ENCODE assay signal across 8 cellular contexts in the genomic region with DNA sequence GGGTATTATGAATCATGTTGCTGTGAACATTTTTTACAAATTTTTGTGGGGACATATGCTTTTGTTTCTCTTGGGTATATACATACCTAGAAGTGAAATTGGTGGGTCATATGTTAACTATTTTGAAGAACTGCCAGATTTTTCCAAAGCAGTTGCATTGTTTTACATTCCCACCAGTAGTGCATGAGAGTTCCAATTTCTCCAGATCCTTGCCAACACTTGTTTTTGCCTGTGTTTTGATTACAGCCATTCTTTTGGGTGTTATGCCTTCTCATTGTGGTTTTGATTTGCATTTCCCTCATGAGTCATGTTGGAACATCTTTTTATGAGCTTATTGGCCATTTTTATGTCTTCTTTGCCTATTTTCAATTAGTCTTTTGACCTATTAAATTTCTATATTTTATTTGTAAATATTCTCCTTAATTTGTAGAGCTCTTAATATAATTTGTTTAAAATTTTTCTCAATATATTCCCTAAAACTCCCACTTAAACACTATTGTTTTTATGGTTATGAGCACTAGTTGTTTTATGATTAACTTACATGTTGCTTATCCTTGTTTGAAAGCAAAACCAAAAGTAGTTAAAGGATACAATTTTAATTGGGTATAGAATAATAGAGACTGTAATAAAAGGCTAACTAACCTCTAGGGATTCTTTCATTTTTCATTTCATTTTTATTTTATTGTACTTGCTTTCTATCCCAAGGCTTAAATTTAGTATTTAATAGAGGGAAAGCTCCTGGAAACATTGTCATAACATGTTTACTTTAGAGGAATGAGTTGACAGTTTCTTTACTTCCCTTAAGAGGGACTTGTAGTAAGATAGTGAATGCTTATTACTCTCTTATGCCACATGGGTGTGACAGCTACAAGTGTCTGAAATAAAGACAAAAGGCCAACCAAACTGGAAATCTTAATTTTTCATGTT. TPM values are rescaled to one million over a fixed set of nuclear protein-coding genes. Genes with fewer than 3 reads are reported as not detected.
A peak's percentile ranks its signal among the peaks of the same experiment; 100 is the strongest.
DNase-seq lines count a peak whose midpoint lies in the region; ATAC-seq and TF ChIP-seq lines count a peak whose summit lies in the region.

No MANE protein-coding gene starts in this region.

- no peaks in the 10 kb centered on the region for H3K9me3 ChIP-seq in Karpas-422 (ENCODE audit: low read length)
- no peaks in the 10 kb centered on the region for H3K9me3 ChIP-seq in Peyer's patch
- H3K9me3 ChIP-seq in esophagus muscularis mucosa: no peaks in the 10 kb centered on the region

- in situ Hi-C loops in GM13977 (cut with MboI; ENCODE audit: low pct_unique_long_range_greater_than_20kb, low sequenced_read_pairs, unreplicated experiment): no loop called here

- peaks cover 58% of the 10 kb centered on the region for H3K4me1 ChIP-seq in Karpas-422 (ENCODE audit: low read length)
- peaks cover 0 to 44% (median 8%) of the 10 kb centered on the region in 4 donors for H3K4me1 ChIP-seq in Peyer's patch
- peaks cover 34 to 79% (median 68%) of the 10 kb centered on the region in 4 donors for H3K4me1 ChIP-seq in esophagus muscularis mucosa

- H3K9me3 Mint-ChIP-seq in CD14-positive monocyte: no peaks in the 10 kb centered on the region
- no peaks in the 10 kb centered on the region for H3K9me3 Mint-ChIP-seq in activated naive CD8-positive, alpha-beta T cell treated with anti-CD3 and anti-CD28 coated beads, Interleukin-2, amount 10 ng/mL, durations not matched to agents 7 days and 5 days

- no peak for TF ChIP-seq CTCF in CD14-positive monocyte (IDR thresholded peaks at IDR 0.05)
- TF ChIP-seq CTCF in Peyer's patch (IDR thresholded peaks at IDR 0.05): no peak
- TF ChIP-seq CTCF in GM10266 (IDR thresholded peaks at IDR 0.05; ENCODE audit: control insufficient read depth, insufficient read depth, low read depth, missing control alignments): no peak
- no peak for TF ChIP-seq CTCF in GM13977 (IDR thresholded peaks at IDR 0.05; ENCODE audit: extremely low read depth, insufficient read depth, missing control alignments)
- no peak for TF ChIP-seq CTCF in esophagus muscularis mucosa (IDR thresholded peaks at IDR 0.05)

- H3K27me3 Mint-ChIP-seq in CD14-positive monocyte (ENCODE audit: low read depth in 3 of 3): no peaks in the 10 kb centered on the region
- no peaks in the 10 kb centered on the region for H3K27me3 Mint-ChIP-seq in activated naive CD8-positive, alpha-beta T cell treated with anti-CD3 and anti-CD28 coated beads, Interleukin-2, amount 10 ng/mL, durations not matched to agents 7 days and 5 days

- TF ChIP-seq EP300 in esophagus muscularis mucosa (IDR thresholded peaks at IDR 0.05): no peak

- no peak for ATAC-seq in activated naive CD8-positive, alpha-beta T cell treated with anti-CD3 and anti-CD28 coated beads, Interleukin-2, amount 10 ng/mL, durations not matched to agents 7 days and 5 days (ENCODE audit: low read depth)

- peaks cover 19 to 29% of the 10 kb centered on the region in 2 donors for H3K36me3 Mint-ChIP-seq in CD14-positive monocyte
- H3K36me3 Mint-ChIP-seq in activated naive CD8-positive, alpha-beta T cell treated with anti-CD3 and anti-CD28 coated beads, Interleukin-2, amount 10 ng/mL, durations not matched to agents 7 days and 5 days: peaks cover 21% of the 10 kb centered on the region

- no peaks in the 10 kb centered on the region for H4K20me1 ChIP-seq in Karpas-422 (ENCODE audit: insufficient read depth, low read depth, low read length)

- H3K36me3 ChIP-seq in Karpas-422 (ENCODE audit: insufficient read depth, low read length) (peaks cover 31% of the 10 kb centered on the region), Peyer's patch (peaks cover 0 to 8% (median 0%) of the 10 kb centered on the region in 3 donors), esophagus muscularis mucosa (peaks cover 0 to 8% (median 3%) of the 10 kb centered on the region in 4 donors)

- peaks cover 49% of the 10 kb centered on the region for H3K4me1 Mint-ChIP-seq in CD14-positive monocyte
- peaks cover 44% of the 10 kb centered on the region for H3K4me1 Mint-ChIP-seq in activated naive CD8-positive, alpha-beta T cell treated with anti-CD3 and anti-CD28 coated beads, Interleukin-2, amount 10 ng/mL, durations not matched to agents 7 days and 5 days

- H2AFZ ChIP-seq in Karpas-422 (ENCODE audit: low read length): no peak overlapping the region

- peak overlapping the region; percentile 87 to 95 (median 92) for H3K27ac Mint-ChIP-seq in CD14-positive monocyte
- peak overlapping the region; percentile 66 for H3K27ac Mint-ChIP-seq in activated naive CD8-positive, alpha-beta T cell treated with anti-CD3 and anti-CD28 coated beads, Interleukin-2, amount 10 ng/mL, durations not matched to agents 7 days and 5 days

- H3K4me2 ChIP-seq in Karpas-422 (ENCODE audit: low read depth, low read length, poor library complexity, severe bottlenecking): peak overlapping the region; percentile 36

- no peaks in the 10 kb centered on the region for H3K9me2 ChIP-seq in Karpas-422 (replicated peaks; ENCODE audit: insufficient read depth, low read length)

- H3K79me2 ChIP-seq in Karpas-422 (ENCODE audit: low read length): peaks cover 86% of the 10 kb centered on the region

- intact Hi-C loops in CD14-positive monocyte (cut with micrococcal nuclease): no loop called here
- intact Hi-C loops in esophagus muscularis mucosa (cut with DNase I): loop anchor here (10.0 kb wide), 1 partner anchor 785 kb away; the partner anchor contains the start of genes PRICKLE4 and TOMM6

- POLR2A ChIA-PET in activated naive CD8-positive, alpha-beta T cell treated with anti-CD3 and anti-CD28 coated beads, Interleukin-2, amount 10 ng/mL, durations not matched to agents 7 days and 5 days (lab: Charles Lee): no interaction called here

- peak overlapping the region; percentile 97 for H3K27ac ChIP-seq in Karpas-422 (ENCODE audit: low read length)
- H3K27ac ChIP-seq in Peyer's patch: peak overlapping the region in 2 of 4 donors; percentile 12 to 44
- peak overlapping the region in 2 of 4 donors; percentile 24 to 28 for H3K27ac ChIP-seq in esophagus muscularis mucosa (replicated peaks in 1 of 4)

- H3K4me3 ChIP-seq in Karpas-422 (ENCODE audit: low read length) (no peak overlapping the region), Peyer's patch (no peak overlapping the region), esophagus muscularis mucosa (no peak overlapping the region)

- no peak for DNase-seq in CD14-positive monocyte (ENCODE audit: low spot score)
- peak; percentile 70 for DNase-seq in Karpas-422
- no peak for DNase-seq in activated naive CD8-positive, alpha-beta T cell treated with anti-CD3 and anti-CD28 coated beads, Interleukin-2, amount 10 ng/mL, durations not matched to agents 7 days and 5 days
- DNase-seq in lung microvascular endothelial cell (ENCODE audit: low read depth in 2 of 2): peak; percentile 94 to 95
- DNase-seq in Peyer's patch: no peak
- no peak for DNase-seq in GM10266 (ENCODE audit: extremely low spot score)
- no peak for DNase-seq in GM13977 (ENCODE audit: low spot score)
- DNase-seq in esophagus muscularis mucosa (ENCODE audit: extremely low spot score): no peak

- no peak overlapping the region for H3K9ac ChIP-seq in Karpas-422 (ENCODE audit: low read length)

- peak overlapping the region; percentile 6 to 68 for H3K4me3 Mint-ChIP-seq in CD14-positive monocyte
- H3K4me3 Mint-ChIP-seq in activated naive CD8-positive, alpha-beta T cell treated with anti-CD3 and anti-CD28 coated beads, Interleukin-2, amount 10 ng/mL, durations not matched to agents 7 days and 5 days: peak overlapping the region; percentile 48

- H3K27me3 ChIP-seq in Karpas-422 (ENCODE audit: low read length) (no peaks in the 10 kb centered on the region), Peyer's patch (no peaks in the 10 kb centered on the region), esophagus muscularis mucosa (no peaks in the 10 kb centered on the region)

- TF ChIP-seq POLR2A in Peyer's patch (IDR thresholded peaks at IDR 0.05): no peak
- no peak for TF ChIP-seq POLR2A in esophagus muscularis mucosa (IDR thresholded peaks at IDR 0.05; ENCODE audit: low read depth)

RNA-seq across cellular contexts. Expression of gene UBR2, which starts 5.5 kb away (rescaled TPM):
- 10 to 100 TPM in 1 of 2 donors, 1 to 10 TPM in 1; 9.0 to 12.8 TPM for polyA plus RNA-seq in CD14-positive monocyte
- total RNA-seq in Karpas-422 (2014; rRNA removed; shearing (Covaris generic); ENCODE audit: low replicate concordance): 22.6 and 28.4 TPM in 2 replicates
- 10 to 100 TPM; 37.2 to 38.6 TPM for total RNA-seq in activated naive CD8-positive, alpha-beta T cell treated with anti-CD3 and anti-CD28 coated beads, Interleukin-2, amount 10 ng/mL, durations not matched to agents 7 days and 5 days
- total RNA-seq in lung microvascular endothelial cell (17.4 and 23.2 TPM in 2 replicates), Peyer's patch (10 to 100 TPM; 36.4 to 51.2 (median 41.1) TPM), esophagus muscularis mucosa (10 to 100 TPM; 26.5 to 36.1 (median 28.9) TPM)

Comparison
In these comparisons a context has a peak if more than half of its experiments do, and no peak if none do; other contexts are left out.
1. DNase-seq: peak in Karpas-422 (single experiment) and lung microvascular endothelial cell (2 of 2); none in CD14-positive monocyte (single experiment), activated naive CD8-positive, alpha-beta T cell treated with anti-CD3 and anti-CD28 coated beads, Interleukin-2, amount 10 ng/mL, durations not matched to agents 7 days and 5 days (single experiment), Peyer's patch (0 of 3), GM10266 (single experiment), GM13977 (single experiment) and esophagus muscularis mucosa (single experiment).